8 cellular contexts compared by ENCODE assay signal in the genomic region with DNA sequence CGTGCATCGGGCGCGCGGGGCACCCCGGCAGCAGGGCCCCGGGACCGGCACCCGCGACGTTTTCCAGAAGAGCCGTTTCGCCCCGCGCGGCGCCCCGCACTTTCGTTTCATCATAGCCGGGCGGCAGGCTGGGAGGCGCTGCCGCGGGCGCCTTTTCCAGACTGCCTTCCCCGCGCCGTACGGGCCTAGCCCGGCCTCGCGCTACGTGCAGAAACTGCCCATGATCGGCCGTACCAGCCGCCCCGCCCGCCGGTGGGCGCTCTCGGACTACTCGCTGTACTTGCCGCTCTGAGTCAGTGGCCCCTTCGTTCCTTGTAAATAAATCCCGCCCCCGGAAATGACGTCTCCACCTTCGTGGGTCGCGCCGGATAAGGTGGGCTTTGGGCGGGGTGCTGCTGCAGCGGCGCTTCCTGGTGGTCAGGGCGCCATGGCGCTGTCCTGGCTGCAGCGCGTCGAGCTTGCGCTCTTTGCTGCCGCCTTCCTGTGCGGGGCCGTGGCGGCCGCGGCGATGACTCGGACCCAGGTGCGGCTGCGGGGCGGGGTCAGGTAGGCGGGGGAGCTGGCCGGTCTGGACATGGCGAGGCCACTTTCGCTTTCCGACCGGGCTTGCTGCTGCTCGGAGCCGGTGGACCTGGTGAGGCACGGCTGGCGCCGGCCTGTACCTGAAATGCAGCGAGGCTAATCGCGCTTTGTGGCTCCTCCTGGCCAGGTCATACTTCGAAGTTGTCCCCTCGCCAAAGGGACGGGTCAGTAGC. TPM values are rescaled to one million over a fixed set of nuclear protein-coding genes. Genes with fewer than 3 reads are reported as not detected.
DNase-seq lines count a peak whose midpoint lies in the region; ATAC-seq and TF ChIP-seq lines count a peak whose summit lies in the region.

A gene with protein sequence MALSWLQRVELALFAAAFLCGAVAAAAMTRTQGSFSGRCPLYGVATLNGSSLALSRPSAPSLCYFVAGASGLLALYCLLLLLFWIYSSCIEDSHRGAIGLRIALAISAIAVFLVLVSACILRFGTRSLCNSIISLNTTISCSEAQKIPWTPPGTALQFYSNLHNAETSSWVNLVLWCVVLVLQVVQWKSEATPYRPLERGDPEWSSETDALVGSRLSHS (plus strand): TSS at position 398 of the 755 bp plus-strand sequence. CDS start 30 bp downstream, at position 428.

- peak within 1 kb of the TSS; percentile 99 for H3K27ac Mint-ChIP-seq in GM23338
- H3K27ac Mint-ChIP-seq in activated T-helper 2 cell treated with anti-CD3 and anti-CD28 coated beads, Interferon-gamma antibody, Interleukin-2, Interleukin-4, amounts not matched to agents 10 μg/mL and 5 μg/mL and 100 μg/mL, durations not matched to agents 14 hours and 24 hours and 36 hours: peak within 1 kb of the TSS; percentile 91
- H3K27ac Mint-ChIP-seq in nephron progenitor cell: peak within 1 kb of the TSS; percentile 94
- H3K27ac Mint-ChIP-seq in stimulated activated naive CD8-positive, alpha-beta T cell treated with anti-CD3 and anti-CD28 coated beads, Interleukin-15, amount 100 ng/mL, for 72 hours: peak within 1 kb of the TSS; percentile 93 to 97

- CTCF ChIA-PET in RWPE1 (lab: Yijun Ruan, JAX): interaction anchor here (0.5 to 2.1 kb wide), 32 partner anchors 8 to 579 kb away, joined by 3 to 41 read pairs (median 4); a partner anchor contains a TSS

- DNase-seq in EL: peak; percentile 99
- peak; percentile 100 for DNase-seq in GM23338 (ENCODE audit: low spot score)
- peak; percentile 89 for DNase-seq in LNCaP clone FGC (ENCODE audit: low read depth)
- DNase-seq in RWPE1 (ENCODE audit: low spot score): peak; percentile 94
- peak; percentile 95 for DNase-seq in activated T-helper 2 cell treated with anti-CD3 and anti-CD28 coated beads, Interferon-gamma antibody, Interleukin-2, Interleukin-4, amounts not matched to agents 10 μg/mL and 5 μg/mL and 100 μg/mL, durations not matched to agents 14 hours and 24 hours and 36 hours (ENCODE audit: low spot score)
- peak; percentile 98 for DNase-seq in fibroblast of pulmonary artery (ENCODE audit: low read depth)
- peak; percentile 97 for DNase-seq in nephron progenitor cell
- peak; percentile 97 to 98 for DNase-seq in stimulated activated naive CD8-positive, alpha-beta T cell treated with anti-CD3 and anti-CD28 coated beads, Interleukin-15, amount 100 ng/mL, for 72 hours

- H4K20me1 ChIP-seq in GM23338 (replicated peaks; ENCODE audit: insufficient read depth): no peaks in the 10 kb centered on the region

- peaks cover 69% of the 10 kb centered on the region for H3K36me3 Mint-ChIP-seq in GM23338 (ENCODE audit: low read depth)
- peaks cover 51% of the 10 kb centered on the region for H3K36me3 Mint-ChIP-seq in activated T-helper 2 cell treated with anti-CD3 and anti-CD28 coated beads, Interferon-gamma antibody, Interleukin-2, Interleukin-4, amounts not matched to agents 10 μg/mL and 5 μg/mL and 100 μg/mL, durations not matched to agents 14 hours and 24 hours and 36 hours (ENCODE audit: low read depth)
- H3K36me3 Mint-ChIP-seq in nephron progenitor cell (ENCODE audit: low read depth): peaks cover 48% of the 10 kb centered on the region

- H3K4me3 ChIP-seq in GM23338 (peak within 1 kb of the TSS; percentile 77), LNCaP clone FGC (ENCODE audit: low read depth, low read length) (peak within 1 kb of the TSS; percentile 93), fibroblast of pulmonary artery (replicated peaks; ENCODE audit: low read depth, low read length) (peak within 1 kb of the TSS; percentile 89)

- intact Hi-C loops in activated T-helper 2 cell treated with anti-CD3 and anti-CD28 coated beads, Interferon-gamma antibody, Interleukin-2, Interleukin-4, amounts not matched to agents 10 μg/mL and 5 μg/mL and 100 μg/mL, durations not matched to agents 14 hours and 24 hours and 36 hours (cut with micrococcal nuclease): loop anchor here (1.0 to 2.0 kb wide), 7 partner anchors 16 to 93 kb away; a partner anchor contains a TSS

- peak; percentile 66 for ATAC-seq in GM23338
- peak; percentile 80 for ATAC-seq in stimulated activated naive CD8-positive, alpha-beta T cell treated with anti-CD3 and anti-CD28 coated beads, Interleukin-15, amount 100 ng/mL, for 72 hours

- peaks cover 40% of the 10 kb centered on the region for H3K79me2 ChIP-seq in GM23338 (replicated peaks; ENCODE audit: insufficient read depth)

- H3K9me3 Mint-ChIP-seq in GM23338 (no peaks in the 10 kb centered on the region; the same call in 2 of the 3 replicates), nephron progenitor cell (no peaks in the 10 kb centered on the region)
- no peaks in the 10 kb centered on the region for H3K9me3 Mint-ChIP-seq in activated T-helper 2 cell treated with anti-CD3 and anti-CD28 coated beads, Interferon-gamma antibody, Interleukin-2, Interleukin-4, amounts not matched to agents 10 μg/mL and 5 μg/mL and 100 μg/mL, durations not matched to agents 14 hours and 24 hours and 36 hours
- no peaks in the 10 kb centered on the region for H3K9me3 Mint-ChIP-seq in stimulated activated naive CD8-positive, alpha-beta T cell treated with anti-CD3 and anti-CD28 coated beads, Interleukin-15, amount 100 ng/mL, for 72 hours

- peak; percentile 26 to 64; a peak in 3 of 4 replicates for TF ChIP-seq CTCF in GM23338 (conservative IDR thresholded peaks at IDR 0.05; ENCODE audit: low read depth in 2 of 2)
- TF ChIP-seq CTCF in LNCaP clone FGC (IDR thresholded peaks at IDR 0.05; ENCODE audit: control insufficient read depth, extremely low read depth, insufficient read depth): peak; percentile 57
- TF ChIP-seq CTCF in RWPE1 (conservative IDR thresholded peaks at IDR 0.05; ENCODE audit: low read depth): peak; percentile 11
- TF ChIP-seq CTCF in fibroblast of pulmonary artery (IDR thresholded peaks at IDR 0.05; ENCODE audit: low read length, missing control alignments): peak; percentile 54
- no peak for TF ChIP-seq CTCF in nephron progenitor cell (IDR thresholded peaks at IDR 0.05)

- H3K4me1 Mint-ChIP-seq in GM23338: peaks cover 25% of the 10 kb centered on the region
- H3K4me1 Mint-ChIP-seq in activated T-helper 2 cell treated with anti-CD3 and anti-CD28 coated beads, Interferon-gamma antibody, Interleukin-2, Interleukin-4, amounts not matched to agents 10 μg/mL and 5 μg/mL and 100 μg/mL, durations not matched to agents 14 hours and 24 hours and 36 hours (ENCODE audit: low read depth): peaks cover 39% of the 10 kb centered on the region
- peaks cover 44% of the 10 kb centered on the region for H3K4me1 Mint-ChIP-seq in nephron progenitor cell
- peaks cover 56% of the 10 kb centered on the region for H3K4me1 Mint-ChIP-seq in stimulated activated naive CD8-positive, alpha-beta T cell treated with anti-CD3 and anti-CD28 coated beads, Interleukin-15, amount 100 ng/mL, for 72 hours

- peak within 1 kb of the TSS; percentile 86 for H3K4me2 ChIP-seq in GM23338

- no peaks in the 10 kb centered on the region for H3K27me3 ChIP-seq in GM23338 (ENCODE audit: insufficient read depth)

- H3K27ac ChIP-seq in GM23338 (ENCODE audit: low read depth): peak within 1 kb of the TSS; percentile 98
- H3K27ac ChIP-seq in RWPE1: peak within 1 kb of the TSS; percentile 99

- H3K4me1 ChIP-seq in GM23338 (ENCODE audit: insufficient read depth): peaks cover 11% of the 10 kb centered on the region; the same call in 1 of the 2 replicates

- peaks cover 18% of the 10 kb centered on the region for H3K27me3 Mint-ChIP-seq in GM23338 (ENCODE audit: insufficient read depth, low read depth, poor library complexity)
- H3K27me3 Mint-ChIP-seq in activated T-helper 2 cell treated with anti-CD3 and anti-CD28 coated beads, Interferon-gamma antibody, Interleukin-2, Interleukin-4, amounts not matched to agents 10 μg/mL and 5 μg/mL and 100 μg/mL, durations not matched to agents 14 hours and 24 hours and 36 hours (ENCODE audit: low read depth): no peaks in the 10 kb centered on the region
- H3K27me3 Mint-ChIP-seq in nephron progenitor cell (ENCODE audit: low read depth, poor library complexity): peaks cover 2% of the 10 kb centered on the region
- H3K27me3 Mint-ChIP-seq in stimulated activated naive CD8-positive, alpha-beta T cell treated with anti-CD3 and anti-CD28 coated beads, Interleukin-15, amount 100 ng/mL, for 72 hours: no peaks in the 10 kb centered on the region

- peaks cover 12% of the 10 kb centered on the region; the same call in 1 of the 2 replicates for H3K36me3 ChIP-seq in GM23338 (ENCODE audit: insufficient read depth)

- H3F3A ChIP-seq in GM23338 (replicated peaks; ENCODE audit: low read depth): peaks cover 48% of the 10 kb centered on the region

- H3K4me3 Mint-ChIP-seq in GM23338 (peak within 1 kb of the TSS; percentile 93), nephron progenitor cell (peak within 1 kb of the TSS; percentile 92)
- H3K4me3 Mint-ChIP-seq in activated T-helper 2 cell treated with anti-CD3 and anti-CD28 coated beads, Interferon-gamma antibody, Interleukin-2, Interleukin-4, amounts not matched to agents 10 μg/mL and 5 μg/mL and 100 μg/mL, durations not matched to agents 14 hours and 24 hours and 36 hours (ENCODE audit: low read depth): peak within 1 kb of the TSS; percentile 90
- peak within 1 kb of the TSS; percentile 92 to 97 for H3K4me3 Mint-ChIP-seq in stimulated activated naive CD8-positive, alpha-beta T cell treated with anti-CD3 and anti-CD28 coated beads, Interleukin-15, amount 100 ng/mL, for 72 hours

- POLR2A ChIA-PET in RWPE1 (lab: Yijun Ruan, JAX; ENCODE audit: low non-redundant PET): interaction anchor here (0.6 to 1.5 kb wide), 3 partner anchors 53 to 71 kb away, joined by 3 to 5 read pairs (median 3); no protein-coding TSS in a partner anchor

- no peaks in the 10 kb centered on the region for H3K9me2 ChIP-seq in GM23338 (ENCODE audit: insufficient read depth)

- H2AFZ ChIP-seq in GM23338: peak within 1 kb of the TSS; percentile 15; the same call in 1 of the 2 replicates

TF ChIP-seq in GM23338, 12 proteins besides CTCF, POLR2A, EP300 and RAD21 (continues in another document):
- TF ChIP-seq, protein P1, sequence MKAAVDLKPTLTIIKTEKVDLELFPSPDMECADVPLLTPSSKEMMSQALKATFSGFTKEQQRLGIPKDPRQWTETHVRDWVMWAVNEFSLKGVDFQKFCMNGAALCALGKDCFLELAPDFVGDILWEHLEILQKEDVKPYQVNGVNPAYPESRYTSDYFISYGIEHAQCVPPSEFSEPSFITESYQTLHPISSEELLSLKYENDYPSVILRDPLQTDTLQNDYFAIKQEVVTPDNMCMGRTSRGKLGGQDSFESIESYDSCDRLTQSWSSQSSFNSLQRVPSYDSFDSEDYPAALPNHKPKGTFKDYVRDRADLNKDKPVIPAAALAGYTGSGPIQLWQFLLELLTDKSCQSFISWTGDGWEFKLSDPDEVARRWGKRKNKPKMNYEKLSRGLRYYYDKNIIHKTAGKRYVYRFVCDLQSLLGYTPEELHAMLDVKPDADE (IDR thresholded peaks at IDR 0.05): peak; percentile 83
- peak; percentile 97 for TF ChIP-seq POLR2AphosphoS5 (IDR thresholded peaks at IDR 0.05; ENCODE audit: low read depth)
- TF ChIP-seq CREB1 (CRISPR knock-in tag; IDR thresholded peaks at IDR 0.05; ENCODE audit: low read depth): peak; percentile 94

RNA-seq across cellular contexts. Expression of the gene that starts here (rescaled TPM):
- total RNA-seq in GM23338 (2014; rRNA removed; shearing (Covaris generic)): 15.3 and 17.5 TPM in 2 replicates
- polyA plus RNA-seq in GM23338 (2016; fragmentation: Nextera tagmentation; extraction: Ambion mirVana): 10.6 and 16.9 TPM in 2 replicates
- 34.6 and 35.9 TPM in 2 replicates for total RNA-seq in activated T-helper 2 cell treated with anti-CD3 and anti-CD28 coated beads, Interferon-gamma antibody, Interleukin-2, Interleukin-4, amounts not matched to agents 10 μg/mL and 5 μg/mL and 100 μg/mL, durations not matched to agents 14 hours and 24 hours and 36 hours

Comparison
In these comparisons a context has a peak if more than half of its experiments do, and no peak if none do; other contexts are left out.
1. Peak in every context shown above with its lines: DNase-seq, ATAC-seq, H3K4me3 ChIP-seq and H3K27ac ChIP-seq.